8 cellular contexts compared by ENCODE assay signal in genomic region chr15:31442203-31443090, GRCh38.
DNase-seq lines count a peak whose midpoint lies in the region; ATAC-seq, FAIRE-seq and TF ChIP-seq lines count a peak whose summit lies in the region.

No MANE protein-coding gene starts in this region.

- H3K27ac Mint-ChIP-seq in astrocyte (ENCODE audit: unreplicated experiment): peak overlapping the region; percentile 73

- peak; percentile 18 for ATAC-seq in left colon
- no peak for ATAC-seq in GM21576 (IDR thresholded peaks at IDR 0.05; ENCODE audit: unreplicated experiment)

- no peaks in the 10 kb centered on the region for H3K36me3 Mint-ChIP-seq in astrocyte (ENCODE audit: low read depth, unreplicated experiment)

- no peak overlapping the region for H2AFZ ChIP-seq in astrocyte (ENCODE audit: low read depth, low read length)

- intact Hi-C loops in left colon (cut with DNase I, micrococcal nuclease) (no loop called here), testis (cut with DNase I; ENCODE audit: low total_unique reads) (no loop called here)

- no peaks in the 10 kb centered on the region for H3K79me2 ChIP-seq in astrocyte (ENCODE audit: insufficient read depth, low read length)

- peak overlapping the region; percentile 85 for H3K4me2 ChIP-seq in astrocyte (ENCODE audit: low read length)

- H3K27me3 Mint-ChIP-seq in astrocyte (ENCODE audit: low read depth, unreplicated experiment): peaks cover 8% of the 10 kb centered on the region

- no peaks in the 10 kb centered on the region for H4K20me1 ChIP-seq in astrocyte (ENCODE audit: insufficient read depth, low read length)

- TF ChIP-seq CTCF in AG09309 (IDR thresholded peaks at IDR 0.05; ENCODE audit: control insufficient read depth, insufficient read depth, low read depth, low read length, missing control alignments): peak; percentile 48
- TF ChIP-seq CTCF in HFF-Myc (IDR thresholded peaks at IDR 0.05; ENCODE audit: low read depth, low read length, missing control alignments): peak; percentile 31
- TF ChIP-seq CTCF in astrocyte (IDR thresholded peaks at IDR 0.05; ENCODE audit: insufficient read depth, low read depth, low read length): peak; percentile 39
- no peak for TF ChIP-seq CTCF in testis (IDR thresholded peaks at IDR 0.05)

- peak overlapping the region; percentile 89 for H3K27ac ChIP-seq in astrocyte (ENCODE audit: low read depth, low read length)
- no peak overlapping the region for H3K27ac ChIP-seq in caudate nucleus (ENCODE audit: low read depth, low read length)
- H3K27ac ChIP-seq in testis: no peak overlapping the region

- H3K4me1 ChIP-seq in astrocyte (ENCODE audit: insufficient read depth, low read length) (peaks cover 32% of the 10 kb centered on the region), testis (peaks cover 5% of the 10 kb centered on the region)

- no peaks in the 10 kb centered on the region for H3K36me3 ChIP-seq in astrocyte (ENCODE audit: insufficient read depth, low read length)
- no peaks in the 10 kb centered on the region for H3K36me3 ChIP-seq in testis (ENCODE audit: low read depth, missing control alignments)

- no peaks in the 10 kb centered on the region for H3K9me3 Mint-ChIP-seq in astrocyte (ENCODE audit: unreplicated experiment)

- DNase-seq in AG09309 (ENCODE audit: low read depth): peak; percentile 85
- DNase-seq in HFF-Myc (ENCODE audit: extremely low read depth, low read depth): peak; percentile 48
- peak; percentile 88 for DNase-seq in astrocyte (ENCODE audit: low read depth)
- DNase-seq in left colon: peak in 1 of 2 donors; percentile 62
- no peak for DNase-seq in caudate nucleus (lab: John Stamatoyannopoulos, UW)
- no peak for DNase-seq in effector CD4-positive, alpha-beta T cell
- no peak for DNase-seq in testis

- no peaks in the 10 kb centered on the region for H3K9me3 ChIP-seq in astrocyte (ENCODE audit: insufficient read depth, low read depth, low read length)
- H3K9me3 ChIP-seq in testis: no peaks in the 10 kb centered on the region

- H3K4me3 ChIP-seq in AG09309 (ENCODE audit: control insufficient read depth, low read depth, low read length) (no peak overlapping the region), HFF-Myc (replicated peaks; ENCODE audit: low read depth, low read length) (no peak overlapping the region), astrocyte (ENCODE audit: insufficient read depth, low read depth, low read length) (peak overlapping the region; percentile 15), testis (no peak overlapping the region)

- H3K4me1 Mint-ChIP-seq in astrocyte (ENCODE audit: low read depth, unreplicated experiment): peaks cover 17% of the 10 kb centered on the region

- no peak overlapping the region for H3K4me3 Mint-ChIP-seq in astrocyte (ENCODE audit: unreplicated experiment)

- H3K9ac ChIP-seq in astrocyte (ENCODE audit: low read length): peak overlapping the region; percentile 64

- FAIRE-seq in astrocyte (lab: Jason Lieb, UNC): peak; percentile 87

- H3K27me3 ChIP-seq in astrocyte (ENCODE audit: insufficient read depth, low read length) (no peaks in the 10 kb centered on the region), testis (no peaks in the 10 kb centered on the region)

- TF ChIP-seq POLR2A in testis (IDR thresholded peaks at IDR 0.05): no peak

- 70 to 78% methylated on average over 16 of the region's 16 CpGs for WGBS in testis, 2 donors

Comparison
In these comparisons a context has a peak if more than half of its experiments do, and no peak if none do; other contexts are left out.
1. DNase-seq: peak in AG09309 (single experiment), HFF-Myc (single experiment) and astrocyte (single experiment); none in caudate nucleus (0 of 61), effector CD4-positive, alpha-beta T cell (single experiment) and testis (single experiment).
2. CTCF ChIP-seq: peak in AG09309 (single experiment), HFF-Myc (single experiment) and astrocyte (single experiment); none in testis (0 of 3).